Comparison of ENCODE assay signal across 21 cellular contexts in genomic region chr9:123763910-123764588, GRCh38.
DNase-seq lines count a peak whose midpoint lies in the region; ATAC-seq and TF ChIP-seq lines count a peak whose summit lies in the region.
"Had no signal": no experiment of that assay in that cellular context is flagged by ENCODE, and none has a peak within 500 bp of the region (broad histone marks: within the 10 kb centered on the region; RNA-seq: fewer than 3 reads in every experiment).

No MANE protein-coding gene starts in this region.

- POLR2A ChIA-PET in SK-N-SH (lab: Yijun Ruan, JAX): no interaction called here

- no peaks in the 10 kb centered on the region for H3K9me3 ChIP-seq in SK-N-SH
- H3K9me3 ChIP-seq in body of pancreas: no peaks in the 10 kb centered on the region
- no peaks in the 10 kb centered on the region for H3K9me3 ChIP-seq in adrenal gland (replicated peaks in 1 of 3)
- H3K9me3 ChIP-seq: HAP-1, heart right ventricle, transverse colon had no signal

- no peaks in the 10 kb centered on the region for H3K27me3 ChIP-seq in SK-N-SH (ENCODE audit: insufficient read depth)
- H3K27me3 ChIP-seq in body of pancreas: no peaks in the 10 kb centered on the region
- no peaks in the 10 kb centered on the region for H3K27me3 ChIP-seq in adrenal gland
- H3K27me3 ChIP-seq: heart right ventricle, transverse colon had no signal

- peak; percentile 22 to 76; a peak in 1 of 4 replicates for TF ChIP-seq EP300 in SK-N-SH (IDR thresholded peaks at IDR 0.05; ENCODE audit: borderline replicate concordance in 1 of 2, low read depth in 1 of 2, low read length in 1 of 2)

- intact Hi-C loops in body of pancreas (cut with DNase I) (no loop called here), adrenal gland (cut with DNase I) (no loop called here)

- peaks cover 5% of the 10 kb centered on the region; the same call in 1 of the 2 replicates for H4K20me1 ChIP-seq in SK-N-SH (ENCODE audit: insufficient read depth)

- H3K9ac ChIP-seq in SK-N-SH: no peak overlapping the region

- H3K4me1 ChIP-seq in SK-N-SH (ENCODE audit: control insufficient read depth in 1 of 2, insufficient read depth in 2 of 2, low read depth in 1 of 2, low read length in 1 of 2) (peaks cover 0 to 2% of the 10 kb centered on the region in 2 experiments; a peak in 3 of 4 replicates), body of pancreas (peaks cover 8% of the 10 kb centered on the region), adrenal gland (replicated peaks in 1 of 2) (peaks cover 6 to 12% of the 10 kb centered on the region in 2 donors)

- H3K4me3 ChIP-seq in SK-N-SH (ENCODE audit: low read depth in 2 of 2, low read length in 1 of 2) (no peak overlapping the region), skeletal muscle cell (ENCODE audit: low read depth, low read length) (no peak overlapping the region), body of pancreas (no peak overlapping the region), adrenal gland (no peak overlapping the region)
- H3K4me3 ChIP-seq: HAP-1, heart right ventricle, K562, transverse colon had no signal

- TF ChIP-seq POLR2A in body of pancreas (IDR thresholded peaks at IDR 0.05): no peak
- TF ChIP-seq POLR2A in adrenal gland (IDR thresholded peaks at IDR 0.05): no peak

- H3F3A ChIP-seq in SK-N-SH (replicated peaks; ENCODE audit: insufficient read depth): peaks cover 15% of the 10 kb centered on the region

- no peaks in the 10 kb centered on the region for H3K79me2 ChIP-seq in SK-N-SH (ENCODE audit: insufficient read depth)

- DNase-seq in ELR (ENCODE audit: low read depth) (peak; percentile 75), SK-N-SH (no peak), fibroblast of peridontal ligament (ENCODE audit: extremely low read depth) (peak; percentile 79), skeletal muscle cell (ENCODE audit: low read depth) (peak; percentile 57), body of pancreas (no peak), NCI-H524 (lab: John Stamatoyannopoulos, UW) (no peak), adrenal gland (no peak)
- DNase-seq: activated CD4-positive, alpha-beta T cell treated with anti-CD3 and anti-CD28 coated beads, Interleukin-2, amount 10 ng/mL, durations not matched to agents 24 days and 14 days; cerebellar nuclear complex; DMS53; heart right ventricle; naive B cell; NCI-H1105; stimulated activated CD4-positive, alpha-beta T cell treated with anti-CD3 and anti-CD28 coated beads, Interleukin-4, amount 100 ng/mL, for 24 hours; T1000; transverse colon had no signal

- peak overlapping the region; percentile 40 to 43; a peak in 3 of 4 replicates for H3K27ac ChIP-seq in SK-N-SH (ENCODE audit: low read depth in 2 of 2, low read length in 1 of 2)
- H3K27ac ChIP-seq in body of pancreas: no peak overlapping the region
- no peak overlapping the region for H3K27ac ChIP-seq in adrenal gland
- H3K27ac ChIP-seq: C4-2B, heart right ventricle, transverse colon had no signal

- peaks cover 0 to 5% of the 10 kb centered on the region in 2 experiments for H3K36me3 ChIP-seq in SK-N-SH (replicated peaks in 1 of 2; ENCODE audit: control insufficient read depth in 1 of 2, insufficient read depth in 2 of 2, low read length in 1 of 2)
- no peaks in the 10 kb centered on the region for H3K36me3 ChIP-seq in body of pancreas (replicated peaks in 1 of 2; ENCODE audit: insufficient read depth in 1 of 2, low read depth in 2 of 2)
- no peaks in the 10 kb centered on the region for H3K36me3 ChIP-seq in adrenal gland (replicated peaks in 1 of 2)
- H3K36me3 ChIP-seq: HAP-1, heart right ventricle, transverse colon had no signal

- no peak overlapping the region for H2AFZ ChIP-seq in SK-N-SH (ENCODE audit: low read depth)

- H3K9me2 ChIP-seq in SK-N-SH: no peaks in the 10 kb centered on the region

- H3K4me2 ChIP-seq in SK-N-SH: no peak overlapping the region; the same call in 1 of the 2 replicates

- CTCF ChIA-PET in SK-N-SH (lab: Yijun Ruan, JAX): interaction anchor here (0.7 kb wide), 1 partner anchor 51 kb away, joined by 3 read pairs; no protein-coding TSS in a partner anchor

- 78% methylated on average over 4 of the region's 4 CpGs for WGBS in SK-N-SH (ENCODE audit: low lambda C conversion rate)
- WGBS in body of pancreas, 2 donors: 95% methylated on average over 4 of the region's 4 CpGs
- 92 to 94% (median 92%) methylated on average over 4 of the region's 4 CpGs for WGBS in adrenal gland, 4 donors

- ATAC-seq in body of pancreas: no peak
- no peak for ATAC-seq in HG03159 (IDR thresholded peaks at IDR 0.05; ENCODE audit: unreplicated experiment)
- ATAC-seq: activated naive CD4-positive, alpha-beta T cell treated with anti-CD3 and anti-CD28 coated beads, Interleukin-2, amount 50 U/mL, for 72 hours; heart right ventricle; K562 had no signal

- no peak for TF ChIP-seq RAD21 in SK-N-SH (IDR thresholded peaks at IDR 0.05; ENCODE audit: low read length)

- TF ChIP-seq CTCF in SK-N-SH (IDR thresholded peaks at IDR 0.05) (no peak), body of pancreas (IDR thresholded peaks at IDR 0.05) (no peak), adrenal gland (IDR thresholded peaks at IDR 0.05) (no peak)

TF ChIP-seq in SK-N-SH, 30 proteins besides CTCF, POLR2A, EP300 and RAD21:
- TF ChIP-seq USF1 (IDR thresholded peaks at IDR 0.05; ENCODE audit: borderline replicate concordance, low read depth) (no peak), TEAD4 (IDR thresholded peaks at IDR 0.05; ENCODE audit: borderline replicate concordance, insufficient read depth) (peak; percentile 71; the same call in 1 of the 2 replicates), FOSL2 (IDR thresholded peaks at IDR 0.05; ENCODE audit: borderline replicate concordance, low read depth) (peak; percentile 73), EZH2phosphoT487 (IDR thresholded peaks at IDR 0.05; ENCODE audit: borderline replicate concordance, low read depth) (no peak), NFIC (IDR thresholded peaks at IDR 0.05; ENCODE audit: borderline replicate concordance) (peak; percentile 44), GATA2 (CRISPR knock-in tag; IDR thresholded peaks at IDR 0.05) (no peak), TCF12 (IDR thresholded peaks at IDR 0.05) (peak; percentile 93), JUND (IDR thresholded peaks at IDR 0.05) (peak; percentile 80), FOXJ3 (CRISPR knock-in tag; IDR thresholded peaks at IDR 0.05) (no peak), POLR2AphosphoS5 (IDR thresholded peaks at IDR 0.05; ENCODE audit: low read depth, low read length) (peak; percentile 74; the same call in 1 of the 2 replicates), YY1 (IDR thresholded peaks at IDR 0.05; ENCODE audit: low read depth) (no peak), PBX3 (IDR thresholded peaks at IDR 0.05) (peak; percentile 95), MAX (IDR thresholded peaks at IDR 0.05; ENCODE audit: low read depth) (no peak)

Comparison
In these comparisons a context has a peak if more than half of its experiments do, and no peak if none do; other contexts are left out.
1. DNase-seq: peak in ELR (single experiment), fibroblast of peridontal ligament (single experiment) and skeletal muscle cell (single experiment); none in SK-N-SH (single experiment), body of pancreas (0 of 4), NCI-H524 (0 of 2) and adrenal gland (0 of 7).
2. H3K27ac ChIP-seq: peak in SK-N-SH (2 of 2); none in body of pancreas (0 of 4) and adrenal gland (0 of 5).